Comparison of ENCODE assay signal across 9 cellular contexts in genomic region chr7:20798694-20799121, GRCh38. TPM values are rescaled to one million over a fixed set of nuclear protein-coding genes. Genes with fewer than 3 reads are reported as not detected.
DNase-seq lines count a peak whose midpoint lies in the region; ATAC-seq, FAIRE-seq and TF ChIP-seq lines count a peak whose summit lies in the region.
"Had no signal": no experiment of that assay in that cellular context is flagged by ENCODE, and none has a peak within 500 bp of the region (broad histone marks: within the 10 kb centered on the region; RNA-seq: fewer than 3 reads in every experiment).

No MANE protein-coding gene starts in this region.

- H3K4me1 ChIP-seq in HUES48 (ENCODE audit: control insufficient read depth, insufficient read depth, low read length), result peaks cover 58% of the 10 kb centered on the region
- H3K4me1 ChIP-seq in GM12878 (ENCODE audit: control insufficient read depth, insufficient read depth, low read length), result peaks cover 3% of the 10 kb centered on the region

- SMC1A ChIA-PET in GM12878 (lab: Charles Lee; ENCODE audit: uncharacterized antibody, unreplicated experiment), result no interaction called here

- WGBS in GM12878 (ENCODE audit: insufficient coverage, insufficient replicate concordance, low lambda C conversion rate, missing lambda C conversion rate), result 24% methylated on average over 15 of the region's 15 CpGs

- FAIRE-seq in GM12878 (lab: Jason Lieb, UNC), result no peak

- no TSS peak for BruUV-seq in GM12878 (replicated peaks; lab: Mats Ljungman, UMichigan)

- peak overlapping the region; percentile 69; the same call in 1 of the 2 replicates for H3K4me2 ChIP-seq in GM12878 (ENCODE audit: control insufficient read depth, insufficient read depth)

- H3K27ac Mint-ChIP-seq in neural crest cell (ENCODE audit: unreplicated experiment), result peak overlapping the region; percentile 57

- TF ChIP-seq EP300 in GM12878 (IDR thresholded peaks at IDR 0.05; ENCODE audit: borderline replicate concordance in 1 of 2, control insufficient read depth in 1 of 2, low read depth in 2 of 2, low read length in 2 of 2), result no peak

- no peak overlapping the region for H3K9ac ChIP-seq in HUES48 (ENCODE audit: low read depth, low read length)
- no peak overlapping the region for H3K9ac ChIP-seq in GM12878 (ENCODE audit: control insufficient read depth, insufficient read depth, low read length)

- peak overlapping the region; percentile 65 for H3K4me3 ChIP-seq in HUES48 (ENCODE audit: low read depth, low read length)
- H3K4me3 ChIP-seq in GM12878, result no peak overlapping the region

- POLR2A ChIA-PET in GM12878 (lab: Charles Lee), result no interaction called here

- no peaks in the 10 kb centered on the region for H3K36me3 Mint-ChIP-seq in neural crest cell (ENCODE audit: low read depth)

- H3K79me2 ChIP-seq in GM12878 (ENCODE audit: control insufficient read depth, insufficient read depth, low read length), result no peaks in the 10 kb centered on the region

- CTCF ChIA-PET in GM12878 (lab: Yijun Ruan, JAX), result no interaction called here

- no peak for TF ChIP-seq POLR2A in GM12878 (IDR thresholded peaks at IDR 0.05; ENCODE audit: low read depth, low read length)

- TF ChIP-seq CTCF in GM12878 (IDR thresholded peaks at IDR 0.05 in 2 of 3, conservative IDR thresholded peaks at IDR 0.05 in 1 of 3; ENCODE audit: control insufficient read depth in 2 of 3, extremely low read depth in 1 of 3, insufficient read depth in 1 of 3, low read depth in 3 of 3, low read length in 3 of 3) (no peak), neural crest cell (conservative IDR thresholded peaks at IDR 0.05) (no peak)

- ATAC-seq in GM12878 (no peak), HG03045 (IDR thresholded peaks at IDR 0.05; ENCODE audit: unreplicated experiment) (no peak), HG02610 (IDR thresholded peaks at IDR 0.05; ENCODE audit: unreplicated experiment) (no peak)

- H3K27me3 ChIP-seq in HUES48 (ENCODE audit: control insufficient read depth, insufficient read depth, low read length) (peaks cover 33% of the 10 kb centered on the region), GM12878 (replicated peaks in 1 of 2; ENCODE audit: control insufficient read depth in 2 of 2, insufficient read depth in 2 of 2, low read length in 1 of 2) (peaks cover 2 to 32% of the 10 kb centered on the region in 2 experiments)

- intact Hi-C loops in GM12878 (cut with micrococcal nuclease; ENCODE audit: unreplicated experiment), result no loop called here

- H3K9me3 Mint-ChIP-seq in neural crest cell, result no peaks in the 10 kb centered on the region

- no peaks in the 10 kb centered on the region for H3K9me3 ChIP-seq in HUES48 (ENCODE audit: control insufficient read depth, insufficient read depth, low read length)
- no peaks in the 10 kb centered on the region; the same call in 1 of the 3 replicates for H3K9me3 ChIP-seq in GM12878 (replicated peaks; ENCODE audit: control insufficient read depth, insufficient read depth, low read length)

- in situ Hi-C loops in GM12878 (cut with MboI), result no loop called here

- no peaks in the 10 kb centered on the region for H4K20me1 ChIP-seq in GM12878 (ENCODE audit: control insufficient read depth, insufficient read depth)

- H3K36me3 ChIP-seq in HUES48 (ENCODE audit: control insufficient read depth, insufficient read depth, low read length) (no peaks in the 10 kb centered on the region), GM12878 (ENCODE audit: control insufficient read depth in 2 of 2, insufficient read depth in 2 of 2, low read length in 1 of 2) (no peaks in the 10 kb centered on the region)

- peak overlapping the region; percentile 89 for H3K4me3 Mint-ChIP-seq in neural crest cell

- H3K27ac ChIP-seq in HUES48 (ENCODE audit: low read depth, low read length) (peak overlapping the region; percentile 71), GM12878 (ENCODE audit: control insufficient read depth, insufficient read depth) (no peak overlapping the region)

- TF ChIP-seq RAD21 in GM12878 (IDR thresholded peaks at IDR 0.05; ENCODE audit: insufficient read depth, low read depth, low read length), result no peak

- RAD21 ChIA-PET in GM12878 (lab: Charles Lee; ENCODE audit: unreplicated experiment), result no interaction called here

- H3K27me3 Mint-ChIP-seq in neural crest cell (ENCODE audit: low read depth), result peaks cover 66% of the 10 kb centered on the region

- peaks cover 44% of the 10 kb centered on the region for H3K4me1 Mint-ChIP-seq in neural crest cell

- no peak overlapping the region for H2AFZ ChIP-seq in GM12878 (ENCODE audit: control insufficient read depth, low read depth, low read length)

- DNase-seq in DMS53 (lab: John Stamatoyannopoulos, UW), result peak; percentile 81
- DNase-seq in GM12878 (ENCODE audit: low read depth, low spot score), result no peak
- DNase-seq in neural crest cell (ENCODE audit: low read depth, low spot score), result no peak
- DNase-seq in NAMALWA (ENCODE audit: low spot score), result no peak
- no peak for DNase-seq in inferior parietal cortex (ENCODE audit: extremely low spot score)
- DNase-seq: NCI-H2171 treated with DMSO at 0.1 percent for 48 hours had no signal

TF ChIP-seq in GM12878, 131 proteins besides CTCF, POLR2A, EP300 and RAD21:
- TF ChIP-seq SPI1 (IDR thresholded peaks at IDR 0.05; ENCODE audit: borderline replicate concordance, insufficient read depth, low read depth, low read length), result no peak
- TF ChIP-seq BMI1 (IDR thresholded peaks at IDR 0.05; ENCODE audit: borderline replicate concordance), result 0 out of 2 replicates have a peak, but pooled peaks have one; percentile 17

RNA-seq across cellular contexts. Expression of gene SP8, which starts 12.0 kb away (rescaled TPM):
- total RNA-seq in GM12878 (2013; cell fraction: nucleolus; rRNA removed), result not detected in 2 replicates
- total RNA-seq in GM12878 (2014; rRNA removed), result not detected in 2 replicates
- total RNA-seq in GM12878 (2014; rRNA removed; fragmentation: Illumina TruSeq; extraction: Trizol), result not detected in 2 replicates
- not detected in 2 replicates for total RNA-seq in GM12878 (2021)
- not detected for polyA plus RNA-seq in GM12878 (2011; ENCODE audit: low read depth)
- polyA plus RNA-seq in GM12878 (2011; rRNA removed), result not detected in 2 replicates
- not detected in 2 replicates for polyA plus RNA-seq in GM12878 (2011; cell fraction: cytosol; rRNA removed)
- not detected in 2 replicates for polyA plus RNA-seq in GM12878 (2011; cell fraction: nucleus; rRNA removed)
- not detected in 2 replicates for polyA plus RNA-seq in GM12878 (2012)
- not detected in 2 replicates for polyA plus RNA-seq in GM12878 (2014; fragmentation: Illumina TruSeq; extraction: Trizol)
- polyA plus RNA-seq in GM12878 (2014; fragmentation: Nextera tagmentation; extraction: Ambion mirVana), result not detected
- polyA plus RNA-seq in GM12878 (2014; rRNA removed), result not detected in 2 replicates
- polyA plus RNA-seq in GM12878 (2016; fragmentation: Nextera tagmentation; extraction: Ambion mirVana), result not detected
- polyA minus RNA-seq in GM12878 (2011; rRNA and poly(A)+ RNA removed), result not detected in 2 replicates
- not detected in 2 replicates for polyA minus RNA-seq in GM12878 (2011; cell fraction: cytosol; rRNA and poly(A)+ RNA removed)
- not detected in 2 replicates for polyA minus RNA-seq in GM12878 (2011; cell fraction: nucleus; rRNA and poly(A)+ RNA removed)
- total RNA-seq in neural crest cell, result 33.7 and 34.1 TPM in 2 replicates

Comparison
In these comparisons a context has a peak if more than half of its experiments do, and no peak if none do; other contexts are left out.
1. RNA of gene SP8, which starts 12.0 kb away (total RNA-seq): 33.7 to 34.1 TPM in neural crest cell; not detected in GM12878; every median in the first group is over 10 times any median in the second.